ENCODE assay signal across 8 cellular contexts in the genomic region with DNA sequence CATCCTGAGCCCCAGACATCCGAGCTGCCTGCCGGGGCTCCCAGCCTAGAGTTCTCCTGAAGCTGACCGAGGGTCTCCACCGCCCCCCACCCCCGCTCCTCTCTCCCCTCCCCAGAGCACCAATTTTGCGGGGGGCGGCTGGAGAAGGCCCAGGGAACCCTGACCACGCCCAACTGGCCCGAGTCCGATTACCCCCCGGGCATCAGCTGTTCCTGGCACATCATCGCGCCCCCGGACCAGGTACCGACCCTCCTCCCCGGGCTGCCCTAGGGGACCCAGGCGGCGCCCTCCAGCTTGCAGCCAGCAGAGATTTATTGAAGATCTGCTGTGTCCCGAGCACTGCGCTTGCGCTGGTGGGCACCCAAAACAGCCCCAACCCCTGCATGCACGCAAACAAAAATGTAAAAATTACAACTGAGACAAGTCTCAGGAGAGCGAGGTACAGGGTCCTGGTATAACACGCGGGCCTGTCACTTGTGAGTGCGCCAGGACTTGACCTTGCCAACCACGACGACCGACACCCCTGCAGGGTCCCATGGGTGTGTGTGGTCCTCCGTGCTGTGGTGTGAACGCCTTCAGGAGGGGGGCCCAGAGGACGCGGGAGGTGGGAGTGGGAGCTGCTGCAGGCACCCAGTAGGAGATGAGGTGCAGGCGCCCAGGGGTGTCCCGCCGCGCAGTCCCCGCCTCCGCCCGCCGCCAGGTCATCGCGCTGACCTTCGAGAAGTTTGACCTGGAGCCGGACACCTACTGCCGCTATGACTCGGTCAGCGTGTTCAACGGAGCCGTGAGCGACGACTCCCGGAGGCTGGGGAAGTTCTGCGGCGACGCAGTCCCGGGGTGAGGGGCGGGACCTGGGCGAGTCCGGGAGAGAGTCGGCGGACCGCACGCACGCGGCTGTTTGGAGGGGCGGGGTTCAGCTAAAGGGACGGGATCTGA. TPM values are rescaled to one million over a fixed set of nuclear protein-coding genes. Genes with fewer than 3 reads are reported as not detected.
DNase-seq lines count a peak whose midpoint lies in the region; ATAC-seq and TF ChIP-seq lines count a peak whose summit lies in the region.

No MANE protein-coding gene starts in this region.

- POLR2A ChIA-PET in HEK293 (lab: Yijun Ruan, JAX) (interaction anchor here (1.0 to 3.3 kb wide), 2 partner anchors 19 to 100 kb away, joined by 3 to 15 read pairs; partner anchors contain the start of genes FBXO24, LRCH4 and POP7), HEK293T (lab: Yijun Ruan, JAX) (interaction anchor here (0.7 to 3.1 kb wide), 4 partner anchors 16 to 100 kb away, joined by 3 to 14 read pairs (median 4); partner anchors contain the start of genes FBXO24, GIGYF1, LRCH4 and POP7)

- H3K27me3 ChIP-seq in neuron (ENCODE audit: insufficient read depth, low read length), result no peaks in the 10 kb centered on the region

- H3K4me3 ChIP-seq in HEK293 (ENCODE audit: low read depth, low read length), result peak overlapping the region; percentile 48
- peak overlapping the region; percentile 22 for H3K4me3 ChIP-seq in neuron (ENCODE audit: low read length)

- no peaks in the 10 kb centered on the region for H3K9me3 ChIP-seq in HEK293 (ENCODE audit: control insufficient read depth, insufficient read depth, low read depth, low read length)
- H3K9me3 ChIP-seq in neuron (ENCODE audit: low read length), result no peaks in the 10 kb centered on the region

- no peak overlapping the region for H2AFZ ChIP-seq in neuron (ENCODE audit: low read depth, low read length)

- CTCF ChIA-PET in HEK293 (lab: Yijun Ruan, JAX), result interaction anchor here (0.6 to 1.3 kb wide), 6 partner anchors 18 to 160 kb away, joined by 3 to 4 read pairs (median 3); partner anchors contain the start of gene GIGYF1
- CTCF ChIA-PET in HEK293T (lab: Yijun Ruan, JAX), result interaction anchor here (0.8 kb wide), 1 partner anchor 87 kb away, joined by 3 read pairs; no protein-coding TSS in a partner anchor

- peak; percentile 25 for ATAC-seq in esophagus mucosa
- ATAC-seq in GM19467 (IDR thresholded peaks at IDR 0.05; ENCODE audit: unreplicated experiment), result no peak

- no peak for TF ChIP-seq CTCF in HEK293 (tag by site-specific recombination; IDR thresholded peaks at IDR 0.05)

- H3K4me1 ChIP-seq in HEK293 (ENCODE audit: control insufficient read depth, insufficient read depth, low read length), result peaks cover 17% of the 10 kb centered on the region
- peaks cover 31% of the 10 kb centered on the region for H3K4me1 ChIP-seq in neuron (ENCODE audit: insufficient read depth, low read length)

- peak; percentile 61 to 70 for DNase-seq in activated CD4-positive, alpha-beta T cell treated with anti-CD3 and anti-CD28 coated beads, Interleukin-2, amount 50 U/mL, for 48 hours
- DNase-seq in HEK293T (ENCODE audit: extremely low spot score) (no peak), dedifferentiated amniotic fluid mesenchymal stem cell (ENCODE audit: extremely low spot score) (no peak), DMS 273 treated with DMSO at 0.1 percent for 48 hours (lab: John Stamatoyannopoulos, UW) (no peak)

- H3K36me3 ChIP-seq in HEK293 (ENCODE audit: control insufficient read depth in 2 of 2, insufficient read depth in 1 of 2, low read length in 2 of 2) (peaks cover 0 to 3% of the 10 kb centered on the region in 2 experiments; a peak in 1 of 3 replicates), neuron (ENCODE audit: insufficient read depth, low read length) (no peaks in the 10 kb centered on the region)

- H3K27ac ChIP-seq in HEK293 (ENCODE audit: extremely low read depth, low read depth, low read length), result no peak overlapping the region; the same call in 1 of the 2 replicates

TF ChIP-seq in HEK293, 187 proteins besides CTCF, POLR2A, EP300 and RAD21 (continues in another document):
- TF ChIP-seq AEBP2 (tag by site-specific recombination; IDR thresholded peaks at IDR 0.05; ENCODE audit: borderline replicate concordance), result no peak
- no peak for TF ChIP-seq ZNF560 (tag by site-specific recombination; IDR thresholded peaks at IDR 0.05; ENCODE audit: borderline replicate concordance)
- no peak for TF ChIP-seq SALL2 (tag by site-specific recombination; IDR thresholded peaks at IDR 0.05; ENCODE audit: borderline replicate concordance)

TF ChIP-seq in HEK293T, 16 proteins besides CTCF, POLR2A, EP300 and RAD21:
- TF ChIP-seq SUZ12 (IDR thresholded peaks at IDR 0.05) (no peak), NFRKB (IDR thresholded peaks at IDR 0.05) (no peak), TARDBP (IDR thresholded peaks at IDR 0.05) (no peak), ELF4 (IDR thresholded peaks at IDR 0.05) (no peak), FOXA1 (IDR thresholded peaks at IDR 0.05) (no peak), ZNF384 (IDR thresholded peaks at IDR 0.05) (no peak), BHLHE40 (IDR thresholded peaks at IDR 0.05; ENCODE audit: borderline replicate concordance) (no peak)

RNA-seq across cellular contexts. Expression of gene PCOLCE, which starts 3.1 kb away (rescaled TPM):
- total RNA-seq in esophagus mucosa, result 5.2 TPM

RNA-seq across cellular contexts. Expression of gene MOSPD3, which starts 7.1 kb away (rescaled TPM):
- total RNA-seq in esophagus mucosa, result 23.2 TPM

RNA-seq across cellular contexts. Expression of gene FBXO24, which starts 19.1 kb away (rescaled TPM):
- 0.32 TPM for total RNA-seq in esophagus mucosa

RNA-seq across cellular contexts. Expression of gene LRCH4, which starts 19.3 kb away (rescaled TPM):
- 19.3 TPM for total RNA-seq in esophagus mucosa

RNA-seq across cellular contexts. Expression of gene SAP25, which starts 31.5 kb away (rescaled TPM):
- 0.32 TPM for total RNA-seq in esophagus mucosa

Comparison
In these comparisons a context has a peak if more than half of its experiments do, and no peak if none do; other contexts are left out.
1. DNase-seq: peak in activated CD4-positive, alpha-beta T cell treated with anti-CD3 and anti-CD28 coated beads, Interleukin-2, amount 50 U/mL, for 48 hours (2 of 2); none in HEK293T (single experiment), dedifferentiated amniotic fluid mesenchymal stem cell (single experiment) and DMS 273 treated with DMSO at 0.1 percent for 48 hours (single experiment).